Comparison of ENCODE assay signal across 21 cellular contexts in genomic region chr6:11942185-11942864, GRCh38.
"Had no signal": no experiment of that assay in that cellular context is flagged by ENCODE, and none has a peak within 500 bp of the region (broad histone marks: within the 10 kb centered on the region; RNA-seq: fewer than 3 reads in every experiment).

No MANE protein-coding gene starts in this region.

- H3K36me3 Mint-ChIP-seq: naive B cell; stimulated activated naive B cell treated with anti-CD40 and anti-IgM and Interleukin-4, amounts not matched to agents 10 μg/mL and 1 μg/mL and 100 μg/mL, for 72 hours had no signal

- H3K4me3 Mint-ChIP-seq: nephron; stimulated activated naive B cell treated with anti-CD40 and anti-IgM and Interleukin-4, amounts not matched to agents 10 μg/mL and 1 μg/mL and 100 μg/mL, for 72 hours; stimulated activated naive CD8-positive, alpha-beta T cell treated with anti-CD3 and anti-CD28 coated beads, Interleukin-15, amount 100 ng/mL, for 72 hours had no signal

- H3K27ac Mint-ChIP-seq: stimulated activated naive B cell treated with anti-CD40 and anti-IgM and Interleukin-4, amounts not matched to agents 10 μg/mL and 1 μg/mL and 100 μg/mL, for 72 hours; stimulated activated naive CD8-positive, alpha-beta T cell treated with anti-CD3 and anti-CD28 coated beads, Interleukin-15, amount 100 ng/mL, for 72 hours had no signal

- H3K36me3 ChIP-seq: sigmoid colon, tibial nerve had no signal

- H3K27ac ChIP-seq: coronary artery, dorsolateral prefrontal cortex, sigmoid colon, skin epidermis, testis, tibial nerve had no signal

- H3K4me1 ChIP-seq: sigmoid colon, testis, tibial nerve had no signal

- H3K9me3 Mint-ChIP-seq: naive B cell; nephron; stimulated activated naive B cell treated with anti-CD40 and anti-IgM and Interleukin-4, amounts not matched to agents 10 μg/mL and 1 μg/mL and 100 μg/mL, for 72 hours; stimulated activated naive CD8-positive, alpha-beta T cell treated with anti-CD3 and anti-CD28 coated beads, Interleukin-15, amount 100 ng/mL, for 72 hours had no signal

- H3K9me3 ChIP-seq: sigmoid colon, testis, tibial nerve had no signal

- H3K27me3 ChIP-seq: dorsolateral prefrontal cortex, sigmoid colon, testis, tibial nerve had no signal

- H3K4me3 ChIP-seq: coronary artery, dorsolateral prefrontal cortex, lung, sigmoid colon, skin epidermis, testis, tibial nerve had no signal

- H3K27me3 Mint-ChIP-seq: stimulated activated naive CD8-positive, alpha-beta T cell treated with anti-CD3 and anti-CD28 coated beads, Interleukin-15, amount 100 ng/mL, for 72 hours had no signal

- ATAC-seq: left colon; left ventricle myocardium superior; stimulated activated naive B cell treated with anti-CD40 and anti-IgM and Interleukin-4, amounts not matched to agents 10 μg/mL and 1 μg/mL and 100 μg/mL, for 72 hours; stimulated activated naive CD8-positive, alpha-beta T cell treated with anti-CD3 and anti-CD28 coated beads, Interleukin-15, amount 100 ng/mL, for 72 hours had no signal

- DNase-seq: dorsolateral prefrontal cortex; effector CD8-positive, alpha-beta T cell; foreskin melanocyte; head of caudate nucleus; hippocampal formation; left colon; left ventricle myocardium superior; mesendoderm; naive B cell; occipital lobe; sigmoid colon; stimulated activated CD4-positive, alpha-beta T cell treated with anti-CD3 and anti-CD28 coated beads, Interleukin-2, amount 100 ng/mL, for 24 hours; stimulated activated CD4-positive, alpha-beta T cell treated with anti-CD3 and anti-CD28 coated beads, Interleukin-4, amount 100 ng/mL, for 4 hours; stimulated activated naive B cell treated with anti-CD40 and anti-IgM and Interleukin-4, amounts not matched to agents 10 μg/mL and 1 μg/mL and 100 μg/mL, for 72 hours; stimulated activated naive CD8-positive, alpha-beta T cell treated with anti-CD3 and anti-CD28 coated beads, Interleukin-15, amount 100 ng/mL, for 72 hours; testis had no signal
